ENCODE assay signal across 18 cellular contexts in genomic region chr10:61063035-61063434, GRCh38.
DNase-seq lines count a peak whose midpoint lies in the region; ATAC-seq, FAIRE-seq and TF ChIP-seq lines count a peak whose summit lies in the region.
"Had no signal": no experiment of that assay in that cellular context is flagged by ENCODE, and none has a peak within 500 bp of the region (broad histone marks: within the 10 kb centered on the region; RNA-seq: fewer than 3 reads in every experiment).

No MANE protein-coding gene starts in this region.

- no peaks in the 10 kb centered on the region for H3K27me3 ChIP-seq in endothelial cell of umbilical vein (ENCODE audit: control insufficient read depth in 2 of 2, insufficient read depth in 2 of 2, low read length in 2 of 2)
- peaks cover 11% of the 10 kb centered on the region for H3K27me3 ChIP-seq in foreskin keratinocyte
- H3K27me3 ChIP-seq: heart left ventricle, SJSA1 had no signal

- no peaks in the 10 kb centered on the region for H4K20me1 ChIP-seq in endothelial cell of umbilical vein (replicated peaks; ENCODE audit: control insufficient read depth, extremely low read depth, insufficient read depth, low read length)

- intact Hi-C loops in endothelial cell of umbilical vein (cut with micrococcal nuclease) = loop anchor here (5.0 kb wide), 1 partner anchor 76 kb away; no protein-coding TSS in a partner anchor

- H2AFZ ChIP-seq in endothelial cell of umbilical vein (ENCODE audit: low read depth, low read length) = no peak overlapping the region

- H3K4me1 Mint-ChIP-seq in effector memory CD8-positive, alpha-beta T cell (ENCODE audit: low read depth in 2 of 2) = no peaks in the 10 kb centered on the region
- H3K4me1 Mint-ChIP-seq: activated CD4-positive, alpha-beta T cell treated with anti-CD3 and anti-CD28 coated beads, Interleukin-2, amount 10 ng/mL, durations not matched to agents 24 days and 14 days; activated naive CD4-positive, alpha-beta T cell treated with anti-CD3 and anti-CD28 coated beads, Interleukin-2, amount 50 U/mL, for 24 hours had no signal

- no TSS peak for BruUV-seq in endothelial cell of umbilical vein (replicated peaks; lab: Mats Ljungman, UMichigan)

- H3K79me2 ChIP-seq in endothelial cell of umbilical vein (ENCODE audit: control insufficient read depth, insufficient read depth, low read length) = no peaks in the 10 kb centered on the region

- H3K9me3 Mint-ChIP-seq in effector memory CD8-positive, alpha-beta T cell = no peaks in the 10 kb centered on the region
- H3K9me3 Mint-ChIP-seq: activated CD4-positive, alpha-beta T cell treated with anti-CD3 and anti-CD28 coated beads, Interleukin-2, amount 10 ng/mL, durations not matched to agents 24 days and 14 days; activated naive CD4-positive, alpha-beta T cell treated with anti-CD3 and anti-CD28 coated beads, Interleukin-2, amount 50 U/mL, for 24 hours; stimulated activated naive CD8-positive, alpha-beta T cell treated with anti-CD3 and anti-CD28 coated beads, Interleukin-15, Interleukin-2, amounts not matched to agents 100 ng/mL and 50 ng/mL, for 24 hours had no signal

- TF ChIP-seq CTCF in endothelial cell of umbilical vein (IDR thresholded peaks at IDR 0.05; ENCODE audit: extremely low read depth in 1 of 2, insufficient read depth in 1 of 2, low read depth in 1 of 2, low read length in 2 of 2) = no peak
- no peak for TF ChIP-seq CTCF in foreskin keratinocyte (conservative IDR thresholded peaks at IDR 0.05)

- dilution Hi-C loops in endothelial cell of umbilical vein (cut with MboI; ENCODE audit: extremely low pct_ligation_motif_present, low sequenced_read_pairs) = no loop called here

- peaks cover 13% of the 10 kb centered on the region for H3K4me1 ChIP-seq in endothelial cell of umbilical vein (ENCODE audit: control insufficient read depth, extremely low read depth, insufficient read depth, low read length)
- no peaks in the 10 kb centered on the region for H3K4me1 ChIP-seq in foreskin keratinocyte

- H3K27ac ChIP-seq in endothelial cell of umbilical vein (ENCODE audit: insufficient read depth, low read depth, low read length) = no peak overlapping the region
- no peak overlapping the region for H3K27ac ChIP-seq in foreskin keratinocyte
- H3K27ac ChIP-seq: heart left ventricle had no signal

- H3K9me1 ChIP-seq in endothelial cell of umbilical vein (replicated peaks; ENCODE audit: control insufficient read depth, extremely low read depth, insufficient read depth, low read length) = peaks cover 4% of the 10 kb centered on the region

- no peaks in the 10 kb centered on the region for H3K36me3 ChIP-seq in endothelial cell of umbilical vein (ENCODE audit: control insufficient read depth in 2 of 2, extremely low read depth in 1 of 2, insufficient read depth in 2 of 2, low read length in 2 of 2)
- H3K36me3 ChIP-seq: heart left ventricle, SJSA1 had no signal

- no peaks in the 10 kb centered on the region for H3K9me3 ChIP-seq in endothelial cell of umbilical vein (replicated peaks; ENCODE audit: control insufficient read depth, insufficient read depth, low read length)
- H3K9me3 ChIP-seq: heart left ventricle, SJSA1 had no signal

- POLR2A ChIA-PET in endothelial cell of umbilical vein (lab: Charles Lee) = no interaction called here

- no peak overlapping the region for H3K27ac Mint-ChIP-seq in effector memory CD8-positive, alpha-beta T cell
- H3K27ac Mint-ChIP-seq: activated CD4-positive, alpha-beta T cell treated with anti-CD3 and anti-CD28 coated beads, Interleukin-2, amount 10 ng/mL, durations not matched to agents 24 days and 14 days; activated naive CD4-positive, alpha-beta T cell treated with anti-CD3 and anti-CD28 coated beads, Interleukin-2, amount 50 U/mL, for 24 hours; stimulated activated naive CD8-positive, alpha-beta T cell treated with anti-CD3 and anti-CD28 coated beads, Interleukin-15, Interleukin-2, amounts not matched to agents 100 ng/mL and 50 ng/mL, for 24 hours had no signal

- H3K36me3 Mint-ChIP-seq in effector memory CD8-positive, alpha-beta T cell (ENCODE audit: insufficient read depth) = no peaks in the 10 kb centered on the region
- H3K36me3 Mint-ChIP-seq: activated naive CD4-positive, alpha-beta T cell treated with anti-CD3 and anti-CD28 coated beads, Interleukin-2, amount 50 U/mL, for 24 hours had no signal

- no peak overlapping the region for H3K9ac ChIP-seq in endothelial cell of umbilical vein (replicated peaks; ENCODE audit: extremely low read depth, insufficient read depth, low read length)

- no peak overlapping the region for H3K4me3 ChIP-seq in endothelial cell of umbilical vein (replicated peaks in 1 of 3; ENCODE audit: insufficient read depth in 1 of 3, low read depth in 1 of 3, low read length in 3 of 3)
- H3K4me3 ChIP-seq: heart left ventricle, SJSA1 had no signal

- TF ChIP-seq POLR2A in endothelial cell of umbilical vein (IDR thresholded peaks at IDR 0.05; ENCODE audit: low read depth, low read length) = no peak

- CTCF ChIA-PET in endothelial cell of umbilical vein (lab: Charles Lee) = interaction anchor here (1.6 to 1.7 kb wide), 2 partner anchors 16 to 38 kb away, joined by 5 to 11 read pairs; no protein-coding TSS in a partner anchor

- DNase-seq in AG20443 (ENCODE audit: low spot score) = peak; percentile 60
- DNase-seq in NCI-H460 (ENCODE audit: extremely low read depth, low read depth) = peak; percentile 81
- peak; percentile 16 for DNase-seq in endothelial cell of umbilical vein (ENCODE audit: low read depth, low spot score)
- DNase-seq in midbrain (lab: John Stamatoyannopoulos, UW) = peak; percentile 66
- no peak for DNase-seq in NCI-H526 treated with DMSO at 0.1 percent for 48 hours (lab: John Stamatoyannopoulos, UW)
- DNase-seq in NCI-H1417 (lab: John Stamatoyannopoulos, UW) = no peak
- DNase-seq in foreskin keratinocyte = no peak
- DNase-seq in effector memory CD8-positive, alpha-beta T cell = no peak
- DNase-seq: activated CD4-positive, alpha-beta T cell treated with anti-CD3 and anti-CD28 coated beads, Interleukin-2, amount 10 ng/mL, durations not matched to agents 24 days and 14 days; kidney; NCI-H2171; stimulated activated CD4-positive, alpha-beta T cell treated with anti-CD3 and anti-CD28 coated beads, Interleukin-12 subunit alpha, Interleukin-12 subunit beta, amount 100 ng/mL, for 4 hours had no signal

- H3K4me2 ChIP-seq in endothelial cell of umbilical vein (ENCODE audit: insufficient read depth, low read length) = no peak overlapping the region

- no peak for ATAC-seq in foreskin keratinocyte
- no peak for ATAC-seq in effector memory CD8-positive, alpha-beta T cell (replicated peaks)

- no peak for FAIRE-seq in endothelial cell of umbilical vein (lab: Jason Lieb, UNC)
- FAIRE-seq: D721Med, endometrium, kidney had no signal

- H3K4me3 Mint-ChIP-seq in effector memory CD8-positive, alpha-beta T cell = no peak overlapping the region
- H3K4me3 Mint-ChIP-seq: activated CD4-positive, alpha-beta T cell treated with anti-CD3 and anti-CD28 coated beads, Interleukin-2, amount 10 ng/mL, durations not matched to agents 24 days and 14 days; activated naive CD4-positive, alpha-beta T cell treated with anti-CD3 and anti-CD28 coated beads, Interleukin-2, amount 50 U/mL, for 24 hours; stimulated activated naive CD8-positive, alpha-beta T cell treated with anti-CD3 and anti-CD28 coated beads, Interleukin-15, Interleukin-2, amounts not matched to agents 100 ng/mL and 50 ng/mL, for 24 hours had no signal

- H3K27me3 Mint-ChIP-seq in effector memory CD8-positive, alpha-beta T cell = no peaks in the 10 kb centered on the region
- H3K27me3 Mint-ChIP-seq: activated naive CD4-positive, alpha-beta T cell treated with anti-CD3 and anti-CD28 coated beads, Interleukin-2, amount 50 U/mL, for 24 hours had no signal

TF ChIP-seq in endothelial cell of umbilical vein, 7 proteins besides CTCF, POLR2A, EP300 and RAD21:
- TF ChIP-seq FOS (IDR thresholded peaks at IDR 0.05; ENCODE audit: borderline replicate concordance, insufficient read depth, low read length) (no peak), JUN (IDR thresholded peaks at IDR 0.05; ENCODE audit: borderline replicate concordance, insufficient read depth, insufficient read length, low read depth) (no peak), MYC (IDR thresholded peaks at IDR 0.05; ENCODE audit: low read depth, low read length) (no peak), GATA2 (IDR thresholded peaks at IDR 0.05; ENCODE audit: insufficient read depth, insufficient read length, low read depth, low read length) (no peak), EZH2 (IDR thresholded peaks at IDR 0.05; ENCODE audit: borderline replicate concordance, low read depth, low read length, severe bottlenecking) (no peak), POLR2AphosphoS5 (IDR thresholded peaks at IDR 0.05; ENCODE audit: insufficient read depth, low read depth, low read length) (no peak)
- TF ChIP-seq, protein P1, sequence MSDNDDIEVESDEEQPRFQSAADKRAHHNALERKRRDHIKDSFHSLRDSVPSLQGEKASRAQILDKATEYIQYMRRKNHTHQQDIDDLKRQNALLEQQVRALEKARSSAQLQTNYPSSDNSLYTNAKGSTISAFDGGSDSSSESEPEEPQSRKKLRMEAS (IDR thresholded peaks at IDR 0.05; ENCODE audit: insufficient read depth, insufficient read length) = no peak
TF ChIP-seq in endothelial cell of umbilical vein: peak in this region for 0.

Comparison
In these comparisons a context has a peak if more than half of its experiments do, and no peak if none do; other contexts are left out.
1. DNase-seq: peak in AG20443 (single experiment), NCI-H460 (single experiment), endothelial cell of umbilical vein (single experiment) and midbrain (single experiment); none in NCI-H526 treated with DMSO at 0.1 percent for 48 hours (single experiment), NCI-H1417 (0 of 3), foreskin keratinocyte (0 of 2) and effector memory CD8-positive, alpha-beta T cell (0 of 3).